20 cellular contexts compared by ENCODE assay signal in the genomic region with DNA sequence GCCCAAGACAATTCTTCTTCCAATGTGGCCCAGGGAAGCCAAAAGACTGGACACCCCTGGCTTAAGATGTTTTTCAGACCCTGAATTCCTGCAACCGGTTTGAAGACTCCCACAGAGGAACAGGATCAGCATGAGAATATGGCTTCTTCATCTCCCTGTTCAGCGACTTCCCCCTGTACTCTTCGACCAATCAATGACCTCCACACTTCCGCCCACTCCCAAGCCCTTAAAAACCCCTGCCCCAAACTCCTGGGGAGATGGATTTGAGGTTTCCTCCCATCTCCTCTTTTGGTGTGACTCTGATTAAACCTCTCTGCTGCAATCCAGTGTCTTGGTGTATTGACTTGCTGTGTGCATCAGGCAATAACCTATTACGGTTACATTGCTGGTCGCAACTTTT.
DNase-seq lines count a peak whose midpoint lies in the region; ATAC-seq, FAIRE-seq and TF ChIP-seq lines count a peak whose summit lies in the region.
"Had no signal": no experiment of that assay in that cellular context is flagged by ENCODE, and none has a peak within 500 bp of the region (broad histone marks: within the 10 kb centered on the region; RNA-seq: fewer than 3 reads in every experiment).

No MANE protein-coding gene starts in this region.

- no peak for FAIRE-seq in urothelium cell line (lab: Jason Lieb, UNC)
- FAIRE-seq: A204.1, G401.6 had no signal

- H3K27me3 ChIP-seq in HUES64 (ENCODE audit: insufficient read depth, low read length), result no peaks in the 10 kb centered on the region
- H3K27me3 ChIP-seq: BE2C had no signal

- POLR2A ChIA-PET in WTC11 (lab: Charles Lee), result interaction anchor here (0.6 kb wide), 2 partner anchors 37 to 1538 kb away, joined by 4 read pairs; no protein-coding TSS in a partner anchor

- no peaks in the 10 kb centered on the region for H3K36me3 Mint-ChIP-seq in WTC11

- 0 out of 2 replicates have a peak, but pooled peaks cover 4% of the 10 kb centered on the region for H3K9me3 Mint-ChIP-seq in WTC11
- H3K9me3 Mint-ChIP-seq: CD8-positive, alpha-beta memory T cell had no signal

- CTCF ChIA-PET in WTC11 (lab: Charles Lee), result interaction anchor here (0.6 kb wide), 1 partner anchor 79 kb away, joined by 3 read pairs; no protein-coding TSS in a partner anchor

- DNase-seq in WTC11 (ENCODE audit: low spot score) (no peak), iPS DF 4.7 (ENCODE audit: extremely low read depth, low spot score) (peak; percentile 41), urothelium cell line (ENCODE audit: low spot score) (no peak), globus pallidus (ENCODE audit: low spot score) (no peak)
- DNase-seq: ACHN; BE2C; C1 segment of cervical spinal cord; CD4-positive, CD25-positive, alpha-beta regulatory T cell; CD8-positive, alpha-beta memory T cell; COR-L47; DMS 273 treated with DMSO at 0.1 percent for 48 hours; DMS53; GM23248; H9; KG1 had no signal

- 63% methylated on average over 5 of the region's 6 CpGs for WGBS in HUES64

- H3K27ac Mint-ChIP-seq in WTC11, result peak overlapping the region; percentile 28; the same call in 1 of the 2 replicates
- H3K27ac Mint-ChIP-seq: CD4-positive, CD25-positive, alpha-beta regulatory T cell had no signal

- TF ChIP-seq CTCF in WTC11 (IDR thresholded peaks at IDR 0.05), result no peak

- H3K4me1 ChIP-seq in HUES64 (ENCODE audit: insufficient read depth, low read length), result peaks cover 8% of the 10 kb centered on the region; the same call in 1 of the 2 replicates
- H3K4me1 ChIP-seq: BE2C had no signal

- no peak overlapping the region for H3K4me3 ChIP-seq in HUES64 (ENCODE audit: low read length)
- H3K4me3 ChIP-seq: GM23248 had no signal

- H3K9ac ChIP-seq in HUES64 (ENCODE audit: low read depth, low read length), result no peak overlapping the region
- H3K9ac ChIP-seq: GM23248 had no signal

- peak overlapping the region; percentile 35; the same call in 1 of the 2 replicates for H3K27ac ChIP-seq in HUES64 (ENCODE audit: low read depth, low read length)
- H3K27ac ChIP-seq: GM23248 had no signal

- H3K9me3 ChIP-seq in HUES64 (ENCODE audit: insufficient read depth, low read depth, low read length), result no peaks in the 10 kb centered on the region
- H3K9me3 ChIP-seq: BE2C had no signal

- no peaks in the 10 kb centered on the region; the same call in 1 of the 2 replicates for H3K27me3 Mint-ChIP-seq in WTC11 (ENCODE audit: low read depth)
- H3K27me3 Mint-ChIP-seq: CD4-positive, CD25-positive, alpha-beta regulatory T cell had no signal

- H3K4me3 Mint-ChIP-seq in WTC11, result no peak overlapping the region
- H3K4me3 Mint-ChIP-seq: CD4-positive, CD25-positive, alpha-beta regulatory T cell; CD8-positive, alpha-beta memory T cell had no signal

- peak; percentile 97 for ATAC-seq in WTC11
- no peak for ATAC-seq in GM19397 (IDR thresholded peaks at IDR 0.05; ENCODE audit: unreplicated experiment)
- ATAC-seq in GM19452 (IDR thresholded peaks at IDR 0.05; ENCODE audit: unreplicated experiment), result no peak

- no peaks in the 10 kb centered on the region for H3K36me3 ChIP-seq in HUES64 (ENCODE audit: insufficient read depth, low read length)
- H3K36me3 ChIP-seq: BE2C had no signal

- peaks cover 31% of the 10 kb centered on the region for H3K4me1 Mint-ChIP-seq in WTC11

TF ChIP-seq in WTC11, 78 proteins besides CTCF, POLR2A, EP300 and RAD21:
- TF ChIP-seq GABPB1 (CRISPR knock-in tag; IDR thresholded peaks at IDR 0.05) (no peak), ZNF671 (CRISPR knock-in tag; IDR thresholded peaks at IDR 0.05) (no peak), TEAD1 (CRISPR knock-in tag; IDR thresholded peaks at IDR 0.05) (no peak), SOX15 (CRISPR knock-in tag; IDR thresholded peaks at IDR 0.05) (no peak), JAZF1 (CRISPR knock-in tag; IDR thresholded peaks at IDR 0.05) (no peak)
- TF ChIP-seq, protein P1, sequence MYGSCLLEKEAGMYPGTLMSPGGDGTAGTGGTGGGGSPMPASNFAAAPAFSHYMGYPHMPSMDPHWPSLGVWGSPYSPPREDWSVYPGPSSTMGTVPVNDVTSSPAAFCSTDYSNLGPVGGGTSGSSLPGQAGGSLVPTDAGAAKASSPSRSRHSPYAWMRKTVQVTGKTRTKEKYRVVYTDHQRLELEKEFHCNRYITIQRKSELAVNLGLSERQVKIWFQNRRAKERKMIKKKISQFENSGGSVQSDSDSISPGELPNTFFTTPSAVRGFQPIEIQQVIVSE (CRISPR knock-in tag; IDR thresholded peaks at IDR 0.05; ENCODE audit: borderline replicate concordance), result no peak
- TF ChIP-seq, protein P2, sequence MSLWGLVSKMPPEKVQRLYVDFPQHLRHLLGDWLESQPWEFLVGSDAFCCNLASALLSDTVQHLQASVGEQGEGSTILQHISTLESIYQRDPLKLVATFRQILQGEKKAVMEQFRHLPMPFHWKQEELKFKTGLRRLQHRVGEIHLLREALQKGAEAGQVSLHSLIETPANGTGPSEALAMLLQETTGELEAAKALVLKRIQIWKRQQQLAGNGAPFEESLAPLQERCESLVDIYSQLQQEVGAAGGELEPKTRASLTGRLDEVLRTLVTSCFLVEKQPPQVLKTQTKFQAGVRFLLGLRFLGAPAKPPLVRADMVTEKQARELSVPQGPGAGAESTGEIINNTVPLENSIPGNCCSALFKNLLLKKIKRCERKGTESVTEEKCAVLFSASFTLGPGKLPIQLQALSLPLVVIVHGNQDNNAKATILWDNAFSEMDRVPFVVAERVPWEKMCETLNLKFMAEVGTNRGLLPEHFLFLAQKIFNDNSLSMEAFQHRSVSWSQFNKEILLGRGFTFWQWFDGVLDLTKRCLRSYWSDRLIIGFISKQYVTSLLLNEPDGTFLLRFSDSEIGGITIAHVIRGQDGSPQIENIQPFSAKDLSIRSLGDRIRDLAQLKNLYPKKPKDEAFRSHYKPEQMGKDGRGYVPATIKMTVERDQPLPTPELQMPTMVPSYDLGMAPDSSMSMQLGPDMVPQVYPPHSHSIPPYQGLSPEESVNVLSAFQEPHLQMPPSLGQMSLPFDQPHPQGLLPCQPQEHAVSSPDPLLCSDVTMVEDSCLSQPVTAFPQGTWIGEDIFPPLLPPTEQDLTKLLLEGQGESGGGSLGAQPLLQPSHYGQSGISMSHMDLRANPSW (CRISPR knock-in tag; conservative IDR thresholded peaks at IDR 0.05; ENCODE audit: low read depth), result no peak
